In the genomic region with DNA sequence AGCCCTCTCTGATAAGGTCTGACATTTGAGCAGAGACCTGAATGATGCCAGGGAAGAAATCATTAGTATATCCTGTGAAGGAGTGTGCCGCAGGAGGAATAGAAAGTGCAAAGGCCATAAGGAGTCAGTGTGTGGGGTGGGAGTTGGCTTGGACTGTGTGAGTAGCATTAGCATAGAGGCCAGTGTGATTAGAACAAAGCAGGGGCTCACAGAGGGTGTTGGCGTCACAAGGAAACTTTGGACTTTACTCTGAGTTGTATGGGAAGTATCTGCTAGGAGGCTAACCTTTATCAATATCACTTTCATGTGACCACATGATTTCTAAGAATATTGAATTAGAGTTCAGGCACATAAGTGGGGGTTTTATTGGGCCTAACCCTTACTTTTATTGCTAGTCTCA, we compare ENCODE assay signal across 18 cellular contexts. TPM values are rescaled to one million over a fixed set of nuclear protein-coding genes. Genes with fewer than 3 reads are reported as not detected.
DNase-seq lines count a peak whose midpoint lies in the region; ATAC-seq, FAIRE-seq and TF ChIP-seq lines count a peak whose summit lies in the region.
"Had no signal": no experiment of that assay in that cellular context is flagged by ENCODE, and none has a peak within 500 bp of the region (broad histone marks: within the 10 kb centered on the region; RNA-seq: fewer than 3 reads in every experiment).

No MANE protein-coding gene starts in this region.

- 0 out of 2 replicates have a peak overlapping the region, but pooled peaks have one; percentile 12 for H3K27ac Mint-ChIP-seq in HFFc6
- peak overlapping the region; percentile 76 for H3K27ac Mint-ChIP-seq in stimulated activated naive B cell treated with anti-CD40 and anti-IgM and Interleukin-4, amounts not matched to agents 10 μg/mL and 1 μg/mL and 100 μg/mL, for 72 hours

- no peak for TF ChIP-seq CTCF in HFFc6 (IDR thresholded peaks at IDR 0.05)

- no peaks in the 10 kb centered on the region for H3K9me3 Mint-ChIP-seq in HFFc6
- no peaks in the 10 kb centered on the region for H3K9me3 Mint-ChIP-seq in stimulated activated naive B cell treated with anti-CD40 and anti-IgM and Interleukin-4, amounts not matched to agents 10 μg/mL and 1 μg/mL and 100 μg/mL, for 72 hours
- H3K9me3 Mint-ChIP-seq: CD4-positive, alpha-beta memory T cell had no signal

- H3K4me1 Mint-ChIP-seq in HFFc6 (ENCODE audit: low read depth): peaks cover 76% of the 10 kb centered on the region
- H3K4me1 Mint-ChIP-seq in stimulated activated naive B cell treated with anti-CD40 and anti-IgM and Interleukin-4, amounts not matched to agents 10 μg/mL and 1 μg/mL and 100 μg/mL, for 72 hours: peaks cover 0 to 5% of the 10 kb centered on the region in 2 donors

- no peak overlapping the region for H3K4me3 Mint-ChIP-seq in HFFc6
- no peak overlapping the region for H3K4me3 Mint-ChIP-seq in stimulated activated naive B cell treated with anti-CD40 and anti-IgM and Interleukin-4, amounts not matched to agents 10 μg/mL and 1 μg/mL and 100 μg/mL, for 72 hours
- H3K4me3 Mint-ChIP-seq: CD4-positive, alpha-beta memory T cell had no signal

- no peak for DNase-seq in HFFc6
- DNase-seq in mucosa of gallbladder (ENCODE audit: low spot score): peak; percentile 54
- DNase-seq in stimulated activated naive B cell treated with anti-CD40 and anti-IgM and Interleukin-4, amounts not matched to agents 10 μg/mL and 1 μg/mL and 100 μg/mL, for 72 hours: no peak
- DNase-seq in NCI-H2227 treated with DMSO at 0.1 percent for 48 hours (lab: John Stamatoyannopoulos, UW): no peak
- DNase-seq: Calu3; CD4-positive, alpha-beta memory T cell; DMS53; EL; NCI-H1417 treated with DMSO at 0.1 percent for 48 hours; NCI-H187 treated with DMSO at 0.1 percent for 48 hours; NCI-H345; NCI-H524 treated with DMSO at 0.1 percent for 48 hours; RPMI8226; SIG-M5 had no signal

- FAIRE-seq in colon (lab: Jason Lieb, UNC): peak; percentile 43
- FAIRE-seq: GM12878 had no signal

- H3K27me3 Mint-ChIP-seq in HFFc6 (ENCODE audit: insufficient read depth): no peaks in the 10 kb centered on the region; the same call in 1 of the 2 replicates
- no peaks in the 10 kb centered on the region for H3K27me3 Mint-ChIP-seq in stimulated activated naive B cell treated with anti-CD40 and anti-IgM and Interleukin-4, amounts not matched to agents 10 μg/mL and 1 μg/mL and 100 μg/mL, for 72 hours
- H3K27me3 Mint-ChIP-seq: CD4-positive, alpha-beta memory T cell had no signal

- peaks cover 44% of the 10 kb centered on the region for H3K36me3 Mint-ChIP-seq in HFFc6 (ENCODE audit: low read depth)
- no peaks in the 10 kb centered on the region for H3K36me3 Mint-ChIP-seq in stimulated activated naive B cell treated with anti-CD40 and anti-IgM and Interleukin-4, amounts not matched to agents 10 μg/mL and 1 μg/mL and 100 μg/mL, for 72 hours
- H3K36me3 Mint-ChIP-seq: CD4-positive, alpha-beta memory T cell had no signal

- ATAC-seq in stimulated activated naive B cell treated with anti-CD40 and anti-IgM and Interleukin-4, amounts not matched to agents 10 μg/mL and 1 μg/mL and 100 μg/mL, for 72 hours (replicated peaks): no peak
- ATAC-seq in HG02571 (IDR thresholded peaks at IDR 0.05; ENCODE audit: unreplicated experiment) (no peak), HG03439 (IDR thresholded peaks at IDR 0.05; ENCODE audit: unreplicated experiment) (no peak)
- ATAC-seq: GM12878 had no signal

RNA-seq across cellular contexts. Expression of a gene that starts 12.1 kb away (rescaled TPM):
- 100 to 1,000 TPM in 4 of 6 experiments, 10 to 100 TPM in 2; 78.0 to 131 (median 114) TPM for total RNA-seq in HFFc6 (2021; fragmentation: NEBNext Ultra II Directional; extraction: Animal tissue kit (Norgen Biotek cat#: 25700))
- 1.9 TPM for total RNA-seq in mucosa of gallbladder
- total RNA-seq: Calu3 had no signal

Comparison
In these comparisons a context has a peak if more than half of its experiments do, and no peak if none do; other contexts are left out.
1. RNA of a gene that starts 12.1 kb away (total RNA-seq): 78.0 to 131 TPM in HFFc6; 1.9 TPM in mucosa of gallbladder (single experiment); every median in the first group is over 10 times any median in the second.